Comparison of ENCODE assay signal across 1 cellular context in the genomic region with DNA sequence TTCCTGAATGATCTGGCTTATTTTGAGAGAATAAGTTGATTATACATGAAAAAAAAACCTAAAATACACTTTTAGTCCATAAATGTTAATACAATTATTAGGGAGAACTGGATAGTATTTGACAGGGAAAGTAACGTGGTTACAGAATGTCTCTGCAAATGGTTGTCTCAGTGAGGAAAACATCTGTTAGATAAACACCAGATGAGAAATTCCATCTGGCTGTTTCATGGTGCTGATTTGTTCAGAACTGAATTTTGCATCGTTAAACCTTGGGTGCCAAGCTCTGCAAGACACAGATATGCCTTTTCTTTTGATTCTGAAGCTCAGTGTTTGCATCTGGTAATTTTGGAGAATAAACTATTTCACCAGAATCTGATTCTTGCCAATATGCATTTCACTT.
TF ChIP-seq lines count a peak whose summit lies in the region.

No MANE protein-coding gene starts in this region.

TF ChIP-seq in IMR-90, 13 proteins besides CTCF, POLR2A, EP300 and RAD21 (continued from another document):
- no peak for TF ChIP-seq RCOR1 (IDR thresholded peaks at IDR 0.05; ENCODE audit: insufficient replicate concordance, low read length)
- no peak for TF ChIP-seq BHLHE40 (IDR thresholded peaks at IDR 0.05; ENCODE audit: low read depth, low read length)
- TF ChIP-seq MAZ (IDR thresholded peaks at IDR 0.05; ENCODE audit: borderline replicate concordance, low read depth, low read length) = no peak
- TF ChIP-seq MAFK (IDR thresholded peaks at IDR 0.05; ENCODE audit: low read depth, low read length) = no peak
- TF ChIP-seq CHD1 (IDR thresholded peaks at IDR 0.05; ENCODE audit: low read depth, low read length) = no peak
- TF ChIP-seq NFE2L2 (IDR thresholded peaks at IDR 0.05; ENCODE audit: low read depth, low read length) = no peak
- TF ChIP-seq FOS (IDR thresholded peaks at IDR 0.05; ENCODE audit: low read depth, low read length) = no peak
